Comparison of ENCODE assay signal across 28 cellular contexts in genomic region chr12:121963341-121964018, GRCh38. TPM values are rescaled to one million over a fixed set of nuclear protein-coding genes. Genes with fewer than 3 reads are reported as not detected.
DNase-seq lines count a peak whose midpoint lies in the region; ATAC-seq, FAIRE-seq and TF ChIP-seq lines count a peak whose summit lies in the region.
"Had no signal": no experiment of that assay in that cellular context is flagged by ENCODE, and none has a peak within 500 bp of the region (broad histone marks: within the 10 kb centered on the region; RNA-seq: fewer than 3 reads in every experiment).

No MANE protein-coding gene starts in this region.

- DNase-seq in SK-N-SH (no peak), RWPE2 (ENCODE audit: low spot score) (no peak), HepG2 (ENCODE audit: low spot score) (no peak), erythroblast (lab: John Stamatoyannopoulos, UW) (no peak), foreskin melanocyte (no peak), WERI-Rb-1 (no peak)
- DNase-seq: CD8-positive, alpha-beta memory T cell; DMS 273 treated with DMSO at 0.1 percent for 48 hours; DMS79 treated with DMSO at 0.1 percent for 48 hours; GF-D8; NCI-H1092; NCI-H1417 treated with DMSO at 0.1 percent for 48 hours; NCI-H1694 treated with DMSO at 0.1 percent for 48 hours; NCI-H2081; NCI-H2227 treated with DMSO at 0.1 percent for 48 hours; NCI-H526 treated with DMSO at 0.1 percent for 48 hours; SIG-M5 had no signal

- peaks cover 9% of the 10 kb centered on the region for H3K4me1 Mint-ChIP-seq in stimulated activated memory B cell treated with anti-CD40 and anti-IgM and Interleukin-4, amounts not matched to agents 10 μg/mL and 1 μg/mL and 100 μg/mL, for 72 hours
- H3K4me1 Mint-ChIP-seq: CD8-positive, alpha-beta memory T cell had no signal

- H3K27ac Mint-ChIP-seq in stimulated activated memory B cell treated with anti-CD40 and anti-IgM and Interleukin-4, amounts not matched to agents 10 μg/mL and 1 μg/mL and 100 μg/mL, for 72 hours: peak overlapping the region; percentile 9
- H3K27ac Mint-ChIP-seq: B cell; CD8-positive, alpha-beta memory T cell had no signal

- intact Hi-C loops in HepG2 (cut with micrococcal nuclease; ENCODE audit: unreplicated experiment): no loop called here

- H2AFZ ChIP-seq in SK-N-SH (ENCODE audit: low read depth) (no peak overlapping the region), HepG2 (ENCODE audit: low read length) (no peak overlapping the region)

- no peaks in the 10 kb centered on the region for H4K20me1 ChIP-seq in SK-N-SH (ENCODE audit: insufficient read depth)
- no peaks in the 10 kb centered on the region for H4K20me1 ChIP-seq in HepG2 (ENCODE audit: insufficient read depth, low read length)

- FAIRE-seq in HepG2 (lab: Jason Lieb, UNC): no peak
- FAIRE-seq: GM12892, GM19239, HTR-8/SVneo had no signal

- TF ChIP-seq POLR2A in HepG2 (IDR thresholded peaks at IDR 0.05; ENCODE audit: insufficient read depth in 1 of 2, low read depth in 2 of 2, low read length in 2 of 2): no peak
- TF ChIP-seq POLR2A in erythroblast (IDR thresholded peaks at IDR 0.05; ENCODE audit: low read length): no peak

- H3K4me1 ChIP-seq in SK-N-SH (ENCODE audit: control insufficient read depth in 1 of 2, insufficient read depth in 2 of 2, low read depth in 1 of 2, low read length in 1 of 2) (peaks cover 2 to 19% of the 10 kb centered on the region in 2 experiments; a peak in 3 of 4 replicates), RWPE2 (ENCODE audit: insufficient read depth, poor library complexity, severe bottlenecking) (peaks cover 17% of the 10 kb centered on the region), HepG2 (ENCODE audit: insufficient read depth, low read length) (peaks cover 16% of the 10 kb centered on the region; the same call in 1 of the 2 replicates)

- H3K4me3 ChIP-seq in SK-N-SH (ENCODE audit: low read depth in 2 of 2, low read length in 1 of 2) (no peak overlapping the region), RWPE2 (ENCODE audit: severe bottlenecking) (no peak overlapping the region), HepG2 (replicated peaks in 1 of 3; ENCODE audit: insufficient read depth in 1 of 3, low read depth in 2 of 3, low read length in 3 of 3) (no peak overlapping the region), WERI-Rb-1 (ENCODE audit: low read depth, low read length) (no peak overlapping the region)
- H3K4me3 ChIP-seq: SK-N-MC had no signal

- H3K79me2 ChIP-seq in SK-N-SH (ENCODE audit: insufficient read depth) (no peaks in the 10 kb centered on the region), HepG2 (ENCODE audit: insufficient read depth, low read length) (no peaks in the 10 kb centered on the region)

- TF ChIP-seq RAD21 in SK-N-SH (IDR thresholded peaks at IDR 0.05; ENCODE audit: low read length) (no peak), HepG2 (CRISPR knock-in tag; IDR thresholded peaks at IDR 0.05) (no peak)

- H3K9me3 ChIP-seq in SK-N-SH (no peaks in the 10 kb centered on the region), RWPE2 (ENCODE audit: severe bottlenecking) (no peaks in the 10 kb centered on the region), HepG2 (ENCODE audit: low read length) (no peaks in the 10 kb centered on the region), WERI-Rb-1 (ENCODE audit: severe bottlenecking) (no peaks in the 10 kb centered on the region)

- POLR2A ChIA-PET in SK-N-SH (lab: Yijun Ruan, JAX): no interaction called here
- POLR2A ChIA-PET in HepG2 (lab: Yijun Ruan, JAX): no interaction called here

- in situ Hi-C loops in HepG2 (cut with HindIII; ENCODE audit: extremely low pct_ligation_motif_present, low pct_unique_long_range_greater_than_20kb): no loop called here

- 91% methylated on average over 14 of the region's 15 CpGs for WGBS in SK-N-SH (ENCODE audit: low lambda C conversion rate)
- WGBS in HepG2 (ENCODE audit: low lambda C conversion rate): 23% methylated on average over 4 of the region's 15 CpGs

- no peak for TF ChIP-seq EP300 in SK-N-SH (IDR thresholded peaks at IDR 0.05; ENCODE audit: borderline replicate concordance in 1 of 2, low read depth in 1 of 2, low read length in 1 of 2)
- no peak for TF ChIP-seq EP300 in HepG2 (IDR thresholded peaks at IDR 0.05; ENCODE audit: low read depth in 2 of 2, low read length in 2 of 2)
- no peak for TF ChIP-seq EP300 in HepG2 (CRISPR knock-in tag; IDR thresholded peaks at IDR 0.05; ENCODE audit: borderline replicate concordance)

- H3K27me3 ChIP-seq in SK-N-SH (ENCODE audit: insufficient read depth) (no peaks in the 10 kb centered on the region), RWPE2 (ENCODE audit: insufficient read depth, poor library complexity, severe bottlenecking) (no peaks in the 10 kb centered on the region), HepG2 (ENCODE audit: control insufficient read depth in 1 of 2, insufficient read depth in 2 of 2, low read length in 2 of 2) (peaks cover 0 to 1% of the 10 kb centered on the region in 2 experiments; a peak in 2 of 5 replicates), WERI-Rb-1 (ENCODE audit: insufficient read depth, low read depth, severe bottlenecking) (no peaks in the 10 kb centered on the region)

- no peaks in the 10 kb centered on the region for H3K9me3 Mint-ChIP-seq in stimulated activated memory B cell treated with anti-CD40 and anti-IgM and Interleukin-4, amounts not matched to agents 10 μg/mL and 1 μg/mL and 100 μg/mL, for 72 hours
- H3K9me3 Mint-ChIP-seq: CD8-positive, alpha-beta memory T cell had no signal

- H3K9me2 ChIP-seq in SK-N-SH: no peaks in the 10 kb centered on the region

- H3K27ac ChIP-seq in SK-N-SH (ENCODE audit: low read depth in 2 of 2, low read length in 1 of 2) (peak overlapping the region in 1 of 2 experiments; percentile 92; a peak in 2 of 4 replicates), RWPE2 (ENCODE audit: poor library complexity, severe bottlenecking) (peak overlapping the region; percentile 69), HepG2 (ENCODE audit: extremely low read length, insufficient read depth, low read length) (no peak overlapping the region), WERI-Rb-1 (no peak overlapping the region)
- H3K27ac ChIP-seq: 22Rv1, C4-2B, KMS-11, SK-N-MC had no signal

- peak overlapping the region; percentile 39; the same call in 1 of the 2 replicates for H3K9ac ChIP-seq in SK-N-SH
- H3K9ac ChIP-seq in HepG2 (ENCODE audit: insufficient read depth, low read depth, low read length): no peak overlapping the region
- H3K9ac ChIP-seq: KMS-11 had no signal

- no peak for TF ChIP-seq CTCF in SK-N-SH (IDR thresholded peaks at IDR 0.05)
- TF ChIP-seq CTCF in RWPE2 (IDR thresholded peaks at IDR 0.05; ENCODE audit: poor library complexity, severe bottlenecking): no peak
- TF ChIP-seq CTCF in HepG2 (CRISPR knock-in tag; IDR thresholded peaks at IDR 0.05): no peak
- no peak for TF ChIP-seq CTCF in WERI-Rb-1 (IDR thresholded peaks at IDR 0.05; ENCODE audit: low read depth, low read length)

- BruUV-seq in HepG2 (replicated peaks; lab: Mats Ljungman, UMichigan): no TSS peak

- ATAC-seq in SK-N-SH treated with all-trans-retinoic acid at 6 μM for 48 hours (no peak), RWPE2 (ENCODE audit: low read depth) (no peak), HepG2 (no peak)
- no peak for ATAC-seq in stimulated activated memory B cell treated with anti-CD40 and anti-IgM and Interleukin-4, amounts not matched to agents 10 μg/mL and 1 μg/mL and 100 μg/mL, for 72 hours
- ATAC-seq: Panc1 had no signal

- peaks cover 31% of the 10 kb centered on the region for H3F3A ChIP-seq in SK-N-SH (replicated peaks; ENCODE audit: insufficient read depth)

- no peaks in the 10 kb centered on the region for H3K27me3 Mint-ChIP-seq in stimulated activated memory B cell treated with anti-CD40 and anti-IgM and Interleukin-4, amounts not matched to agents 10 μg/mL and 1 μg/mL and 100 μg/mL, for 72 hours
- H3K27me3 Mint-ChIP-seq: B cell had no signal

- H3K36me3 ChIP-seq in SK-N-SH (replicated peaks in 1 of 2; ENCODE audit: control insufficient read depth in 1 of 2, insufficient read depth in 2 of 2, low read length in 1 of 2) (peaks cover 0 to 8% of the 10 kb centered on the region in 2 experiments), RWPE2 (ENCODE audit: low read depth) (peaks cover 65% of the 10 kb centered on the region), HepG2 (replicated peaks in 1 of 2; ENCODE audit: control insufficient read depth in 1 of 2, insufficient read depth in 2 of 2, low read length in 2 of 2) (no peaks in the 10 kb centered on the region), WERI-Rb-1 (no peaks in the 10 kb centered on the region)

- CTCF ChIA-PET in SK-N-SH (lab: Yijun Ruan, JAX): interaction anchor here (1.1 to 2.1 kb wide), 2 partner anchors 21 to 169 kb away, joined by 3 to 6 read pairs; partner anchors contain the start of gene RHOF
- CTCF ChIA-PET in HepG2 (lab: Yijun Ruan, JAX; ENCODE audit: low intra/inter-chr PET ratio, low total read pairs): no interaction called here

- peak overlapping the region; percentile 59 for H3K4me2 ChIP-seq in SK-N-SH
- no peak overlapping the region for H3K4me2 ChIP-seq in HepG2 (ENCODE audit: low read depth, low read length)
- H3K4me2 ChIP-seq: KMS-11 had no signal

- no peaks in the 10 kb centered on the region for H3K36me3 Mint-ChIP-seq in stimulated activated memory B cell treated with anti-CD40 and anti-IgM and Interleukin-4, amounts not matched to agents 10 μg/mL and 1 μg/mL and 100 μg/mL, for 72 hours
- H3K36me3 Mint-ChIP-seq: CD8-positive, alpha-beta memory T cell had no signal

- H3K4me3 Mint-ChIP-seq in stimulated activated memory B cell treated with anti-CD40 and anti-IgM and Interleukin-4, amounts not matched to agents 10 μg/mL and 1 μg/mL and 100 μg/mL, for 72 hours: no peak overlapping the region
- H3K4me3 Mint-ChIP-seq: B cell; CD8-positive, alpha-beta memory T cell had no signal

RNA-seq across cellular contexts. Expression of gene CFAP251, which starts 45.1 kb away (rescaled TPM):
- polyA plus RNA-seq in SK-N-SH (2012; rRNA removed) (5.7 and 8.0 TPM in 2 replicates), HepG2 (2011; rRNA removed) (0.30 and 0.47 TPM in 2 replicates)
- 5.4 and 6.0 TPM in 2 replicates for polyA plus RNA-seq in SK-N-SH (2012; cell fraction: cytosol; rRNA removed)
- 10.7 and 15.5 TPM in 2 replicates for polyA plus RNA-seq in SK-N-SH (2012; cell fraction: nucleus; rRNA removed)
- total RNA-seq in HepG2 (2016; rRNA removed; fragmentation: Illumina TruSeq; extraction: Trizol): 0.07 and 0.42 TPM in 2 replicates
- 0.51 and 0.97 TPM in 2 replicates for total RNA-seq in HepG2 (2016; cell fraction: cytosol; rRNA removed; fragmentation: Illumina TruSeq; extraction: Trizol; ENCODE audit: low read depth)
- total RNA-seq in HepG2 (2016; cell fraction: insoluble cytoplasmic fraction; rRNA removed; fragmentation: Illumina TruSeq; extraction: Trizol): 0.42 and 0.54 TPM in 2 replicates
- total RNA-seq in HepG2 (2016; cell fraction: membrane; rRNA removed; fragmentation: Illumina TruSeq; extraction: Trizol): 0.53 and 0.72 TPM in 2 replicates
- 0.75 and 1.1 TPM in 2 replicates for total RNA-seq in HepG2 (2016; cell fraction: nucleus; rRNA removed; fragmentation: Illumina TruSeq; extraction: Trizol)
- polyA plus RNA-seq in HepG2 (2011; cell fraction: cytosol; rRNA removed): 0.11 and 0.17 TPM in 2 replicates
- 0.72 and 1.5 TPM in 2 replicates for polyA plus RNA-seq in HepG2 (2011; cell fraction: nucleus; rRNA removed)
- polyA plus RNA-seq in HepG2 (2012): 0.35 and 0.41 TPM in 2 replicates
- 0.07 and 0.12 TPM in 2 replicates for polyA plus RNA-seq in HepG2 (2016; cell fraction: cytosol; fragmentation: Illumina TruSeq; extraction: Trizol; ENCODE audit: low read depth)
- polyA plus RNA-seq in HepG2 (2016; cell fraction: insoluble cytoplasmic fraction; fragmentation: Illumina TruSeq; extraction: Trizol; ENCODE audit: low read depth): 0.17 and 0.42 TPM in 2 replicates
- polyA plus RNA-seq in HepG2 (2016; cell fraction: membrane; fragmentation: Illumina TruSeq; extraction: Trizol; ENCODE audit: low read depth): 0.06 TPM in 1 of 2 replicates, not detected in the other
- polyA plus RNA-seq in HepG2 (2016; cell fraction: nucleus; fragmentation: Illumina TruSeq; extraction: Trizol; ENCODE audit: insufficient read depth, low read depth): 1.00 and 1.2 TPM in 2 replicates
- polyA minus RNA-seq in HepG2 (2011; rRNA and poly(A)+ RNA removed; ENCODE audit: low replicate concordance): 0.58 and 2.4 TPM in 2 replicates
- not detected in 2 replicates for polyA minus RNA-seq in HepG2 (2011; cell fraction: cytosol; rRNA and poly(A)+ RNA removed)
- polyA minus RNA-seq in HepG2 (2011; cell fraction: nucleus; rRNA and poly(A)+ RNA removed): 2.2 and 3.7 TPM in 2 replicates
- polyA plus RNA-seq: CD8-positive, alpha-beta memory T cell had no signal

RNA-seq across cellular contexts. Expression of gene BCL7A, which starts 58.2 kb away (rescaled TPM):
- polyA plus RNA-seq in SK-N-SH (2012; rRNA removed): 30.8 and 34.0 TPM in 2 replicates
- 25.4 and 30.9 TPM in 2 replicates for polyA plus RNA-seq in SK-N-SH (2012; cell fraction: cytosol; rRNA removed)
- polyA plus RNA-seq in SK-N-SH (2012; cell fraction: nucleus; rRNA removed): 34.6 and 39.6 TPM in 2 replicates
- 6.2 and 6.3 TPM in 2 replicates for total RNA-seq in HepG2 (2016; rRNA removed; fragmentation: Illumina TruSeq; extraction: Trizol)
- total RNA-seq in HepG2 (2016; cell fraction: cytosol; rRNA removed; fragmentation: Illumina TruSeq; extraction: Trizol; ENCODE audit: low read depth): 2.2 TPM in 2 replicates
- total RNA-seq in HepG2 (2016; cell fraction: insoluble cytoplasmic fraction; rRNA removed; fragmentation: Illumina TruSeq; extraction: Trizol): 6.1 and 6.8 TPM in 2 replicates
- 3.4 and 3.6 TPM in 2 replicates for total RNA-seq in HepG2 (2016; cell fraction: membrane; rRNA removed; fragmentation: Illumina TruSeq; extraction: Trizol)
- total RNA-seq in HepG2 (2016; cell fraction: nucleus; rRNA removed; fragmentation: Illumina TruSeq; extraction: Trizol): 3.7 and 4.3 TPM in 2 replicates
- 4.1 and 5.4 TPM in 2 replicates for polyA plus RNA-seq in HepG2 (2011; rRNA removed)
- polyA plus RNA-seq in HepG2 (2011; cell fraction: cytosol; rRNA removed): 4.0 and 4.8 TPM in 2 replicates
- polyA plus RNA-seq in HepG2 (2011; cell fraction: nucleus; rRNA removed): 6.8 and 7.1 TPM in 2 replicates
- 2.4 and 5.0 TPM in 2 replicates for polyA plus RNA-seq in HepG2 (2012)
- polyA plus RNA-seq in HepG2 (2016; cell fraction: cytosol; fragmentation: Illumina TruSeq; extraction: Trizol; ENCODE audit: low read depth): 0.48 and 0.57 TPM in 2 replicates
- polyA plus RNA-seq in HepG2 (2016; cell fraction: insoluble cytoplasmic fraction; fragmentation: Illumina TruSeq; extraction: Trizol; ENCODE audit: low read depth): 5.6 and 7.4 TPM in 2 replicates
- polyA plus RNA-seq in HepG2 (2016; cell fraction: membrane; fragmentation: Illumina TruSeq; extraction: Trizol; ENCODE audit: low read depth): 1.6 and 1.7 TPM in 2 replicates
- polyA plus RNA-seq in HepG2 (2016; cell fraction: nucleus; fragmentation: Illumina TruSeq; extraction: Trizol; ENCODE audit: insufficient read depth, low read depth): 7.0 and 8.7 TPM in 2 replicates
- polyA minus RNA-seq in HepG2 (2011; rRNA and poly(A)+ RNA removed; ENCODE audit: low replicate concordance): 5.1 and 5.3 TPM in 2 replicates
- polyA minus RNA-seq in HepG2 (2011; cell fraction: cytosol; rRNA and poly(A)+ RNA removed): 2.1 and 3.2 TPM in 2 replicates
- 3.6 TPM in 2 replicates for polyA minus RNA-seq in HepG2 (2011; cell fraction: nucleus; rRNA and poly(A)+ RNA removed)
